ENCODE assay signal across 1 cellular context in the genomic region with DNA sequence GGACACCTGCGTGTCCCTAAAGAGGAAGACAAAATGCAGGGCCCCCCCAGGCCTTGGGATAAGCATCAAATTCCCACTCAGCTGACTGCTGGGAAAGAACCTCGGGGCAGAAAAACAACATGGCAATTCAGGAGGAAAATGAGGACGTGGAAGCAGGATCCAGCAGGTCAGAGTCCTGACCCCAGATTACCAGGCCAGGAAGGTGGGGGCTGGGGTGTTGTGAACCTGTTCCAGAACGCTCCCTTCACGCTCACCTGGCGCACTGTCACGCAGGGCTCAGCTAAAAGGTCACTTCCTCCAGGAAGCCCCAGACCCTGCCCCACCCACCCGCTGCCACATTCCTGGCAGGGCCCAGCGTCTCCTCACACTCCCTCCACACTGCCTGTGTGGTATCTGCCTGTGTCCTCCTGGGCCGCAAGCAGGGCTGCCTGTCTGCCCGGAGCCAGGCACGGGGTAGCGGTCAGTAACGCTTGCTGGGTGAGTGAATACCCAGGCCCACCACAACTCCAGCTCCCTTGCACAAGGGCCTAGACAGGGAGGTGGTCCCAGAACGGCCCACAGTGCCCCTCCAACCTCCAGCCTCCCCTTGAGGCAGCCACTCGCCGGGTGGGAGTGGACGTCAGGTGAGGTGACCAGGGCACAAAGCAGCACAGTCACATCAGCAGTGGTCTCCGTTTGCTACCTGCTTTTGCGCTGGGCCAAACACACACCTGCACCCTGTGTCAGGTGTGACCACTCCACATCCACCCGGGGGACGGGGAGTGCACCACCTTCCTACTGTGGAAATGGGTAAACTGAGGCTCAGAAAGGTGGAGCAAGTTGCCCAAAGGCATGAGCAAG.
TF ChIP-seq lines count a peak whose summit lies in the region.

No MANE protein-coding gene starts in this region.

TF ChIP-seq in GM12878, 131 proteins besides CTCF, POLR2A, EP300 and RAD21:
- no peak for TF ChIP-seq SREBF2 (IDR thresholded peaks at IDR 0.05; ENCODE audit: low read length)
- TF ChIP-seq BMI1 (IDR thresholded peaks at IDR 0.05; ENCODE audit: borderline replicate concordance), result no peak
- no peak for TF ChIP-seq IRF4 (IDR thresholded peaks at IDR 0.05; ENCODE audit: low read depth, low read length)
- no peak for TF ChIP-seq PAX5 (IDR thresholded peaks at IDR 0.05; ENCODE audit: borderline replicate concordance, low read depth, low read length)
- TF ChIP-seq, protein P1, sequence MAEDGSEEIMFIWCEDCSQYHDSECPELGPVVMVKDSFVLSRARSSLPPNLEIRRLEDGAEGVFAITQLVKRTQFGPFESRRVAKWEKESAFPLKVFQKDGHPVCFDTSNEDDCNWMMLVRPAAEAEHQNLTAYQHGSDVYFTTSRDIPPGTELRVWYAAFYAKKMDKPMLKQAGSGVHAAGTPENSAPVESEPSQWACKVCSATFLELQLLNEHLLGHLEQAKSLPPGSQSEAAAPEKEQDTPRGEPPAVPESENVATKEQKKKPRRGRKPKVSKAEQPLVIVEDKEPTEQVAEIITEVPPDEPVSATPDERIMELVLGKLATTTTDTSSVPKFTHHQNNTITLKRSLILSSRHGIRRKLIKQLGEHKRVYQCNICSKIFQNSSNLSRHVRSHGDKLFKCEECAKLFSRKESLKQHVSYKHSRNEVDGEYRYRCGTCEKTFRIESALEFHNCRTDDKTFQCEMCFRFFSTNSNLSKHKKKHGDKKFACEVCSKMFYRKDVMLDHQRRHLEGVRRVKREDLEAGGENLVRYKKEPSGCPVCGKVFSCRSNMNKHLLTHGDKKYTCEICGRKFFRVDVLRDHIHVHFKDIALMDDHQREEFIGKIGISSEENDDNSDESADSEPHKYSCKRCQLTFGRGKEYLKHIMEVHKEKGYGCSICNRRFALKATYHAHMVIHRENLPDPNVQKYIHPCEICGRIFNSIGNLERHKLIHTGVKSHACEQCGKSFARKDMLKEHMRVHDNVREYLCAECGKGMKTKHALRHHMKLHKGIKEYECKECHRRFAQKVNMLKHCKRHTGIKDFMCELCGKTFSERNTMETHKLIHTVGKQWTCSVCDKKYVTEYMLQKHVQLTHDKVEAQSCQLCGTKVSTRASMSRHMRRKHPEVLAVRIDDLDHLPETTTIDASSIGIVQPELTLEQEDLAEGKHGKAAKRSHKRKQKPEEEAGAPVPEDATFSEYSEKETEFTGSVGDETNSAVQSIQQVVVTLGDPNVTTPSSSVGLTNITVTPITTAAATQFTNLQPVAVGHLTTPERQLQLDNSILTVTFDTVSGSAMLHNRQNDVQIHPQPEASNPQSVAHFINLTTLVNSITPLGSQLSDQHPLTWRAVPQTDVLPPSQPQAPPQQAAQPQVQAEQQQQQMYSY (CRISPR knock-in tag; IDR thresholded peaks at IDR 0.05), result no peak
- no peak for TF ChIP-seq TARDBP (IDR thresholded peaks at IDR 0.05; ENCODE audit: borderline replicate concordance)
- TF ChIP-seq CBX5 (IDR thresholded peaks at IDR 0.05; ENCODE audit: low read depth), result no peak
- TF ChIP-seq, protein P2, sequence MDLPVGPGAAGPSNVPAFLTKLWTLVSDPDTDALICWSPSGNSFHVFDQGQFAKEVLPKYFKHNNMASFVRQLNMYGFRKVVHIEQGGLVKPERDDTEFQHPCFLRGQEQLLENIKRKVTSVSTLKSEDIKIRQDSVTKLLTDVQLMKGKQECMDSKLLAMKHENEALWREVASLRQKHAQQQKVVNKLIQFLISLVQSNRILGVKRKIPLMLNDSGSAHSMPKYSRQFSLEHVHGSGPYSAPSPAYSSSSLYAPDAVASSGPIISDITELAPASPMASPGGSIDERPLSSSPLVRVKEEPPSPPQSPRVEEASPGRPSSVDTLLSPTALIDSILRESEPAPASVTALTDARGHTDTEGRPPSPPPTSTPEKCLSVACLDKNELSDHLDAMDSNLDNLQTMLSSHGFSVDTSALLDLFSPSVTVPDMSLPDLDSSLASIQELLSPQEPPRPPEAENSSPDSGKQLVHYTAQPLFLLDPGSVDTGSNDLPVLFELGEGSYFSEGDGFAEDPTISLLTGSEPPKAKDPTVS (IDR thresholded peaks at IDR 0.05; ENCODE audit: low read depth, low read length), result no peak
- no peak for TF ChIP-seq NRF1 (conservative IDR thresholded peaks at IDR 0.05; ENCODE audit: low read depth, low read length)
- TF ChIP-seq ESRRA (IDR thresholded peaks at IDR 0.05; ENCODE audit: low read length), result no peak
- TF ChIP-seq CHD1 (IDR thresholded peaks at IDR 0.05; ENCODE audit: low read depth, low read length), result no peak
- TF ChIP-seq FOXK2 (IDR thresholded peaks at IDR 0.05), result no peak
- no peak for TF ChIP-seq SMARCA5 (IDR thresholded peaks at IDR 0.05)
- no peak for TF ChIP-seq BCL11A (IDR thresholded peaks at IDR 0.05; ENCODE audit: low read depth, low read length)
- TF ChIP-seq SPI1 (IDR thresholded peaks at IDR 0.05; ENCODE audit: borderline replicate concordance, insufficient read depth, low read depth, low read length), result no peak
- no peak for TF ChIP-seq STAT1 (conservative IDR thresholded peaks at IDR 0.05)
TF ChIP-seq in GM12878: peak in this region for 0.
